Comparison of ENCODE assay signal across 9 cellular contexts in genomic region chr2:36539631-36540030, GRCh38. TPM values are rescaled to one million over a fixed set of nuclear protein-coding genes. Genes with fewer than 3 reads are reported as not detected.
A peak's percentile ranks its signal among the peaks of the same experiment; 100 is the strongest.
DNase-seq lines count a peak whose midpoint lies in the region; ATAC-seq, FAIRE-seq and TF ChIP-seq lines count a peak whose summit lies in the region.
"Had no signal": no experiment of that assay in that cellular context is flagged by ENCODE, and none has a peak within 500 bp of the region (broad histone marks: within the 10 kb centered on the region; RNA-seq: fewer than 3 reads in every experiment).

No MANE protein-coding gene starts in this region.

- TF ChIP-seq CTCF in GM10266 (IDR thresholded peaks at IDR 0.05; ENCODE audit: control insufficient read depth, insufficient read depth, low read depth, missing control alignments) (no peak), astrocyte (IDR thresholded peaks at IDR 0.05; ENCODE audit: insufficient read depth, low read depth, low read length) (no peak), upper lobe of right lung (IDR thresholded peaks at IDR 0.05) (no peak), upper lobe of left lung (IDR thresholded peaks at IDR 0.05) (no peak)

- intact Hi-C loops in activated T-helper 2 cell treated with anti-CD3 and anti-CD28 coated beads, Interferon-gamma antibody, Interleukin-2, Interleukin-4, amounts not matched to agents 10 μg/mL and 5 μg/mL and 100 μg/mL, durations not matched to agents 14 hours and 24 hours and 36 hours (cut with micrococcal nuclease), result no loop called here
- intact Hi-C loops in upper lobe of right lung (cut with DNase I), result loop anchor here (10.0 kb wide), 1 partner anchor 125 kb away; no protein-coding TSS in a partner anchor

- H3K9me3 ChIP-seq in astrocyte (ENCODE audit: insufficient read depth, low read depth, low read length), result no peaks in the 10 kb centered on the region
- no peaks in the 10 kb centered on the region for H3K9me3 ChIP-seq in upper lobe of right lung
- no peaks in the 10 kb centered on the region for H3K9me3 ChIP-seq in upper lobe of left lung

- peaks cover 14% of the 10 kb centered on the region for H3K4me1 ChIP-seq in astrocyte (ENCODE audit: insufficient read depth, low read length)
- H3K4me1 ChIP-seq in upper lobe of right lung, result no peaks in the 10 kb centered on the region
- peaks cover 0 to 6% (median 0%) of the 10 kb centered on the region in 4 donors for H3K4me1 ChIP-seq in upper lobe of left lung

- H3K36me3 ChIP-seq in astrocyte (ENCODE audit: insufficient read depth, low read length) (peaks cover 51% of the 10 kb centered on the region), upper lobe of right lung (peaks cover 72% of the 10 kb centered on the region), upper lobe of left lung (peaks cover 0 to 56% (median 9%) of the 10 kb centered on the region in 4 donors)

- H3K9ac ChIP-seq in astrocyte (ENCODE audit: low read length), result no peak overlapping the region

- H3K4me1 Mint-ChIP-seq in astrocyte (ENCODE audit: low read depth, unreplicated experiment), result peaks cover 12% of the 10 kb centered on the region
- no peaks in the 10 kb centered on the region for H3K4me1 Mint-ChIP-seq in activated T-helper 2 cell treated with anti-CD3 and anti-CD28 coated beads, Interferon-gamma antibody, Interleukin-2, Interleukin-4, amounts not matched to agents 10 μg/mL and 5 μg/mL and 100 μg/mL, durations not matched to agents 14 hours and 24 hours and 36 hours (ENCODE audit: low read depth)

- H3K27ac Mint-ChIP-seq in astrocyte (ENCODE audit: unreplicated experiment), result no peak overlapping the region
- no peak overlapping the region for H3K27ac Mint-ChIP-seq in activated T-helper 2 cell treated with anti-CD3 and anti-CD28 coated beads, Interferon-gamma antibody, Interleukin-2, Interleukin-4, amounts not matched to agents 10 μg/mL and 5 μg/mL and 100 μg/mL, durations not matched to agents 14 hours and 24 hours and 36 hours

- TF ChIP-seq POLR2A in upper lobe of left lung (IDR thresholded peaks at IDR 0.05), result no peak

- H2AFZ ChIP-seq in astrocyte (ENCODE audit: low read depth, low read length), result no peak overlapping the region

- no peak for FAIRE-seq in astrocyte (lab: Jason Lieb, UNC)

- H3K27me3 ChIP-seq in astrocyte (ENCODE audit: insufficient read depth, low read length), result no peaks in the 10 kb centered on the region
- H3K27me3 ChIP-seq in upper lobe of right lung, result no peaks in the 10 kb centered on the region
- H3K27me3 ChIP-seq in upper lobe of left lung, result no peaks in the 10 kb centered on the region

- H3K79me2 ChIP-seq in astrocyte (ENCODE audit: insufficient read depth, low read length), result no peaks in the 10 kb centered on the region

- peak overlapping the region; percentile 7 for H3K27ac ChIP-seq in astrocyte (ENCODE audit: low read depth, low read length)
- H3K27ac ChIP-seq in upper lobe of right lung, result no peak overlapping the region
- no peak overlapping the region for H3K27ac ChIP-seq in upper lobe of left lung

- no peak overlapping the region for H3K4me3 Mint-ChIP-seq in astrocyte (ENCODE audit: unreplicated experiment)
- no peak overlapping the region for H3K4me3 Mint-ChIP-seq in activated T-helper 2 cell treated with anti-CD3 and anti-CD28 coated beads, Interferon-gamma antibody, Interleukin-2, Interleukin-4, amounts not matched to agents 10 μg/mL and 5 μg/mL and 100 μg/mL, durations not matched to agents 14 hours and 24 hours and 36 hours (ENCODE audit: low read depth)

- peaks cover 17% of the 10 kb centered on the region for H3K36me3 Mint-ChIP-seq in astrocyte (ENCODE audit: low read depth, unreplicated experiment)
- peaks cover 4% of the 10 kb centered on the region for H3K36me3 Mint-ChIP-seq in activated T-helper 2 cell treated with anti-CD3 and anti-CD28 coated beads, Interferon-gamma antibody, Interleukin-2, Interleukin-4, amounts not matched to agents 10 μg/mL and 5 μg/mL and 100 μg/mL, durations not matched to agents 14 hours and 24 hours and 36 hours (ENCODE audit: low read depth)

- peak; percentile 8 for DNase-seq in GM10266 (ENCODE audit: extremely low spot score)
- DNase-seq in astrocyte (ENCODE audit: low read depth), result no peak
- DNase-seq in NCI-H1417 (lab: John Stamatoyannopoulos, UW), result no peak
- DNase-seq in activated T-helper 2 cell treated with anti-CD3 and anti-CD28 coated beads, Interferon-gamma antibody, Interleukin-2, Interleukin-4, amounts not matched to agents 10 μg/mL and 5 μg/mL and 100 μg/mL, durations not matched to agents 14 hours and 24 hours and 36 hours (ENCODE audit: low spot score), result no peak
- DNase-seq in upper lobe of right lung, result no peak
- no peak for DNase-seq in upper lobe of left lung
- DNase-seq: SW 1271 had no signal

- H4K20me1 ChIP-seq in astrocyte (ENCODE audit: insufficient read depth, low read length), result peaks cover 13% of the 10 kb centered on the region

- H3K4me3 ChIP-seq in astrocyte (ENCODE audit: insufficient read depth, low read depth, low read length) (no peak overlapping the region), upper lobe of right lung (no peak overlapping the region), upper lobe of left lung (no peak overlapping the region)

- H3K27me3 Mint-ChIP-seq in astrocyte (ENCODE audit: low read depth, unreplicated experiment), result no peaks in the 10 kb centered on the region
- H3K27me3 Mint-ChIP-seq in activated T-helper 2 cell treated with anti-CD3 and anti-CD28 coated beads, Interferon-gamma antibody, Interleukin-2, Interleukin-4, amounts not matched to agents 10 μg/mL and 5 μg/mL and 100 μg/mL, durations not matched to agents 14 hours and 24 hours and 36 hours (ENCODE audit: low read depth), result no peaks in the 10 kb centered on the region

- WGBS in upper lobe of left lung, 2 donors, result 92 to 96% methylated on average over 7 of the region's 7 CpGs

- no peaks in the 10 kb centered on the region for H3K9me3 Mint-ChIP-seq in astrocyte (ENCODE audit: unreplicated experiment)
- no peaks in the 10 kb centered on the region for H3K9me3 Mint-ChIP-seq in activated T-helper 2 cell treated with anti-CD3 and anti-CD28 coated beads, Interferon-gamma antibody, Interleukin-2, Interleukin-4, amounts not matched to agents 10 μg/mL and 5 μg/mL and 100 μg/mL, durations not matched to agents 14 hours and 24 hours and 36 hours

- H3K4me2 ChIP-seq in astrocyte (ENCODE audit: low read length), result no peak overlapping the region

- ATAC-seq in GM21423 (IDR thresholded peaks at IDR 0.05; ENCODE audit: unreplicated experiment) (peak; percentile 87), HG03159 (IDR thresholded peaks at IDR 0.05; ENCODE audit: unreplicated experiment) (peak; percentile 80), upper lobe of right lung (no peak), upper lobe of left lung (ENCODE audit: low FRiP score in 2 of 2) (no peak)

- no peak for TF ChIP-seq EP300 in upper lobe of left lung (IDR thresholded peaks at IDR 0.05)

RNA-seq across cellular contexts. Expression of gene FEZ2, which starts 58.3 kb away (rescaled TPM):
- total RNA-seq in astrocyte (43.2 and 45.0 TPM in 2 replicates), upper lobe of right lung (47.1 TPM), upper lobe of left lung (10 to 100 TPM; 38.2 to 81.1 (median 43.1) TPM)
- 16.3 and 17.6 TPM in 2 replicates for total RNA-seq in activated T-helper 2 cell treated with anti-CD3 and anti-CD28 coated beads, Interferon-gamma antibody, Interleukin-2, Interleukin-4, amounts not matched to agents 10 μg/mL and 5 μg/mL and 100 μg/mL, durations not matched to agents 14 hours and 24 hours and 36 hours

Comparison
In these comparisons a context has a peak if more than half of its experiments do, and no peak if none do; other contexts are left out.
1. ATAC-seq: peak in GM21423 (single experiment) and HG03159 (single experiment); none in upper lobe of right lung (single experiment) and upper lobe of left lung (0 of 2).